10 cellular contexts compared by ENCODE assay signal in genomic region chr9:69186841-69187611, GRCh38. TPM values are rescaled to one million over a fixed set of nuclear protein-coding genes. Genes with fewer than 3 reads are reported as not detected.
DNase-seq lines count a peak whose midpoint lies in the region; ATAC-seq and TF ChIP-seq lines count a peak whose summit lies in the region.
"Had no signal": no experiment of that assay in that cellular context is flagged by ENCODE, and none has a peak within 500 bp of the region (broad histone marks: within the 10 kb centered on the region; RNA-seq: fewer than 3 reads in every experiment).

No MANE protein-coding gene starts in this region.

- no peaks in the 10 kb centered on the region for H3K27me3 ChIP-seq in PC-9 (ENCODE audit: insufficient read depth, low read depth)
- no peaks in the 10 kb centered on the region for H3K27me3 ChIP-seq in endodermal cell (ENCODE audit: control insufficient read depth, insufficient read depth, low read length, poor library complexity, severe bottlenecking)
- H3K27me3 ChIP-seq in lower lobe of right lung (ENCODE audit: low read depth), result no peaks in the 10 kb centered on the region
- no peaks in the 10 kb centered on the region for H3K27me3 ChIP-seq in testis

- peak; percentile 36 to 86 for DNase-seq in PC-9
- DNase-seq in endodermal cell, result no peak
- DNase-seq in lower lobe of right lung, result no peak
- DNase-seq in testis, result no peak
- no peak for DNase-seq in activated CD4-positive, alpha-beta memory T cell treated with anti-CD3 and anti-CD28 coated beads, Interleukin-2, amount 10 ng/mL, durations not matched to agents 7 days and 5 days
- no peak for DNase-seq in activated CD4-positive, alpha-beta T cell treated with anti-CD3 and anti-CD28 coated beads, Interleukin-2, amount 10 ng/mL, durations not matched to agents 7 days and 5 days
- DNase-seq in NCI-H1048 (lab: John Stamatoyannopoulos, UW), result no peak
- DNase-seq: GF-D8 had no signal

- no peaks in the 10 kb centered on the region for H3K9me3 Mint-ChIP-seq in endodermal cell
- H3K9me3 Mint-ChIP-seq in activated CD4-positive, alpha-beta memory T cell treated with anti-CD3 and anti-CD28 coated beads, Interleukin-2, amount 10 ng/mL, durations not matched to agents 7 days and 5 days, result no peaks in the 10 kb centered on the region
- no peaks in the 10 kb centered on the region for H3K9me3 Mint-ChIP-seq in activated CD4-positive, alpha-beta T cell treated with anti-CD3 and anti-CD28 coated beads, Interleukin-2, amount 10 ng/mL, durations not matched to agents 7 days and 5 days
- H3K9me3 Mint-ChIP-seq: memory B cell had no signal

- intact Hi-C loops in PC-9 (cut with micrococcal nuclease; ENCODE audit: unreplicated experiment), result loop anchor here (1.0 kb wide), 1 partner anchor 9 kb away; no protein-coding TSS in a partner anchor
- intact Hi-C loops in lower lobe of right lung (cut with DNase I), result no loop called here
- intact Hi-C loops in testis (cut with DNase I; ENCODE audit: low total_unique reads), result no loop called here

- no peaks in the 10 kb centered on the region for H3K36me3 Mint-ChIP-seq in endodermal cell (ENCODE audit: low read depth)
- peaks cover 22% of the 10 kb centered on the region for H3K36me3 Mint-ChIP-seq in activated CD4-positive, alpha-beta memory T cell treated with anti-CD3 and anti-CD28 coated beads, Interleukin-2, amount 10 ng/mL, durations not matched to agents 7 days and 5 days (ENCODE audit: low read depth)
- H3K36me3 Mint-ChIP-seq in activated CD4-positive, alpha-beta T cell treated with anti-CD3 and anti-CD28 coated beads, Interleukin-2, amount 10 ng/mL, durations not matched to agents 7 days and 5 days (ENCODE audit: low read depth), result peaks cover 5% of the 10 kb centered on the region
- H3K36me3 Mint-ChIP-seq: memory B cell had no signal

- H3K36me3 ChIP-seq in PC-9 (ENCODE audit: low read depth) (peaks cover 8% of the 10 kb centered on the region; the same call in 1 of the 2 replicates), endodermal cell (ENCODE audit: control insufficient read depth, insufficient read depth, low read length) (no peaks in the 10 kb centered on the region), lower lobe of right lung (no peaks in the 10 kb centered on the region), testis (ENCODE audit: low read depth, missing control alignments) (no peaks in the 10 kb centered on the region)

- TF ChIP-seq CTCF in PC-9 (conservative IDR thresholded peaks at IDR 0.05) (no peak), endodermal cell (conservative IDR thresholded peaks at IDR 0.05) (no peak), lower lobe of right lung (IDR thresholded peaks at IDR 0.05) (no peak), testis (IDR thresholded peaks at IDR 0.05) (no peak)

- peaks cover 5% of the 10 kb centered on the region; the same call in 1 of the 2 replicates for H4K20me1 ChIP-seq in PC-9 (ENCODE audit: insufficient read depth)

- H2AFZ ChIP-seq in PC-9, result no peak overlapping the region

- POLR2A ChIA-PET in PC-9 (lab: Charles Lee; ENCODE audit: unreplicated experiment), result interaction anchor here (0.7 to 0.8 kb wide), 2 partner anchors 8 to 815 kb away, joined by 3 to 5 read pairs; no protein-coding TSS in a partner anchor
- POLR2A ChIA-PET in activated CD4-positive, alpha-beta memory T cell treated with anti-CD3 and anti-CD28 coated beads, Interleukin-2, amount 10 ng/mL, durations not matched to agents 7 days and 5 days (lab: Charles Lee), result interaction anchor here (1.2 to 1.8 kb wide), 2 partner anchors 9 to 12 kb away, joined by 3 to 8 read pairs; partner anchors contain the start of gene TJP2
- POLR2A ChIA-PET in activated CD4-positive, alpha-beta T cell treated with anti-CD3 and anti-CD28 coated beads, Interleukin-2, amount 10 ng/mL, durations not matched to agents 7 days and 5 days (lab: Charles Lee), result no interaction called here

- peaks cover 17% of the 10 kb centered on the region for H3F3A ChIP-seq in PC-9 (ENCODE audit: insufficient read depth, low read depth)

- H3K79me2 ChIP-seq in PC-9 (ENCODE audit: low read depth), result peaks cover 91% of the 10 kb centered on the region

- no peak for TF ChIP-seq POLR2A in testis (IDR thresholded peaks at IDR 0.05)

- 92 to 94% methylated on average over 2 to 7 of the region's 7 CpGs for WGBS in endodermal cell (ENCODE audit: insufficient coverage in 1 of 2, insufficient read length in 1 of 2), 2 experiments
- 36 to 57% methylated on average over 7 of the region's 7 CpGs for WGBS in testis, 2 donors

- BruUV-seq in PC-9 (replicated peaks; lab: Mats Ljungman, UMichigan), result no TSS peak

- ATAC-seq in lower lobe of right lung (peak; percentile 39 to 79), GM21737 (IDR thresholded peaks at IDR 0.05; ENCODE audit: unreplicated experiment) (no peak)

- H3K4me1 ChIP-seq in PC-9 (replicated peaks; ENCODE audit: insufficient read depth), result peaks cover 65% of the 10 kb centered on the region
- peaks cover 16% of the 10 kb centered on the region for H3K4me1 ChIP-seq in endodermal cell (ENCODE audit: control insufficient read depth, insufficient read depth, low read length)
- peaks cover 63% of the 10 kb centered on the region for H3K4me1 ChIP-seq in lower lobe of right lung
- H3K4me1 ChIP-seq in testis, result peaks cover 38% of the 10 kb centered on the region

- H3K4me3 Mint-ChIP-seq in endodermal cell, result no peak overlapping the region
- H3K4me3 Mint-ChIP-seq in activated CD4-positive, alpha-beta memory T cell treated with anti-CD3 and anti-CD28 coated beads, Interleukin-2, amount 10 ng/mL, durations not matched to agents 7 days and 5 days, result no peak overlapping the region
- H3K4me3 Mint-ChIP-seq in activated CD4-positive, alpha-beta T cell treated with anti-CD3 and anti-CD28 coated beads, Interleukin-2, amount 10 ng/mL, durations not matched to agents 7 days and 5 days, result no peak overlapping the region
- H3K4me3 Mint-ChIP-seq: memory B cell had no signal

- no peaks in the 10 kb centered on the region for H3K27me3 Mint-ChIP-seq in endodermal cell (ENCODE audit: insufficient read depth)
- H3K27me3 Mint-ChIP-seq in activated CD4-positive, alpha-beta memory T cell treated with anti-CD3 and anti-CD28 coated beads, Interleukin-2, amount 10 ng/mL, durations not matched to agents 7 days and 5 days, result no peaks in the 10 kb centered on the region
- no peaks in the 10 kb centered on the region for H3K27me3 Mint-ChIP-seq in activated CD4-positive, alpha-beta T cell treated with anti-CD3 and anti-CD28 coated beads, Interleukin-2, amount 10 ng/mL, durations not matched to agents 7 days and 5 days
- H3K27me3 Mint-ChIP-seq: memory B cell had no signal

- H3K27ac Mint-ChIP-seq in endodermal cell, result peak overlapping the region; percentile 31
- H3K27ac Mint-ChIP-seq in activated CD4-positive, alpha-beta memory T cell treated with anti-CD3 and anti-CD28 coated beads, Interleukin-2, amount 10 ng/mL, durations not matched to agents 7 days and 5 days, result no peak overlapping the region
- no peak overlapping the region for H3K27ac Mint-ChIP-seq in activated CD4-positive, alpha-beta T cell treated with anti-CD3 and anti-CD28 coated beads, Interleukin-2, amount 10 ng/mL, durations not matched to agents 7 days and 5 days
- H3K27ac Mint-ChIP-seq: memory B cell had no signal

- H3K4me2 ChIP-seq in PC-9, result peak overlapping the region; percentile 84

- H3K4me3 ChIP-seq in PC-9, result peak overlapping the region; percentile 38
- H3K4me3 ChIP-seq in endodermal cell (ENCODE audit: low read length), result no peak overlapping the region
- H3K4me3 ChIP-seq in lower lobe of right lung, result no peak overlapping the region
- H3K4me3 ChIP-seq in testis, result no peak overlapping the region

- no peak overlapping the region for H3K9ac ChIP-seq in endodermal cell (ENCODE audit: extremely low read depth, low read length, poor library complexity, severe bottlenecking)

- H3K9me2 ChIP-seq in PC-9 (ENCODE audit: insufficient read depth), result no peaks in the 10 kb centered on the region

- H3K9me3 ChIP-seq in PC-9 (ENCODE audit: insufficient read depth, low read depth), result no peaks in the 10 kb centered on the region
- H3K9me3 ChIP-seq in endodermal cell (ENCODE audit: control insufficient read depth, low read length), result no peaks in the 10 kb centered on the region
- no peaks in the 10 kb centered on the region for H3K9me3 ChIP-seq in lower lobe of right lung
- no peaks in the 10 kb centered on the region for H3K9me3 ChIP-seq in testis

- peaks cover 51% of the 10 kb centered on the region for H3K4me1 Mint-ChIP-seq in endodermal cell
- peaks cover 43% of the 10 kb centered on the region for H3K4me1 Mint-ChIP-seq in activated CD4-positive, alpha-beta memory T cell treated with anti-CD3 and anti-CD28 coated beads, Interleukin-2, amount 10 ng/mL, durations not matched to agents 7 days and 5 days
- peaks cover 24% of the 10 kb centered on the region for H3K4me1 Mint-ChIP-seq in activated CD4-positive, alpha-beta T cell treated with anti-CD3 and anti-CD28 coated beads, Interleukin-2, amount 10 ng/mL, durations not matched to agents 7 days and 5 days

- peak overlapping the region; percentile 89 for H3K27ac ChIP-seq in PC-9
- H3K27ac ChIP-seq in endodermal cell (ENCODE audit: low read depth, low read length), result no peak overlapping the region
- peak overlapping the region; percentile 63 for H3K27ac ChIP-seq in lower lobe of right lung
- peak overlapping the region; percentile 82 for H3K27ac ChIP-seq in testis

- CTCF ChIA-PET in PC-9 (lab: Charles Lee), result interaction anchor here (0.5 to 1.6 kb wide), 3 partner anchors 8 to 563 kb away, joined by 3 to 19 read pairs (median 3); no protein-coding TSS in a partner anchor
- CTCF ChIA-PET in activated CD4-positive, alpha-beta memory T cell treated with anti-CD3 and anti-CD28 coated beads, Interleukin-2, amount 10 ng/mL, durations not matched to agents 7 days and 5 days (lab: Charles Lee), result interaction anchor here (0.8 to 2.6 kb wide), 4 partner anchors 9 to 151 kb away, joined by 3 to 9 read pairs (median 4); partner anchors contain the start of gene FXN
- CTCF ChIA-PET in activated CD4-positive, alpha-beta T cell treated with anti-CD3 and anti-CD28 coated beads, Interleukin-2, amount 10 ng/mL, durations not matched to agents 7 days and 5 days (lab: Charles Lee), result interaction anchor here (0.6 to 1.7 kb wide), 3 partner anchors 29 to 142 kb away, joined by 3 to 4 read pairs (median 3); no protein-coding TSS in a partner anchor

RNA-seq across cellular contexts. Expression of gene TJP2, which starts 12.9 kb away (rescaled TPM):
- total RNA-seq in PC-9 (2021) (120 and 143 TPM in 2 replicates), endodermal cell (10 to 100 TPM; 45.1 to 53.0 TPM), lower lobe of right lung (124 TPM), testis (100 to 1,000 TPM; 148 to 168 TPM)
- 25.6 TPM for polyA plus RNA-seq in endodermal cell (2013, experiment 1 of 2)
- polyA plus RNA-seq in endodermal cell (2013, experiment 2 of 2), result 21.9 TPM
- polyA plus RNA-seq in testis (ENCODE audit: insufficient read depth, low read depth, low replicate concordance), result 108 TPM
- total RNA-seq in activated CD4-positive, alpha-beta memory T cell treated with anti-CD3 and anti-CD28 coated beads, Interleukin-2, amount 10 ng/mL, durations not matched to agents 7 days and 5 days, result 10 to 100 TPM; 37.2 to 37.9 TPM
- 10 to 100 TPM; 21.4 to 24.5 TPM for total RNA-seq in activated CD4-positive, alpha-beta T cell treated with anti-CD3 and anti-CD28 coated beads, Interleukin-2, amount 10 ng/mL, durations not matched to agents 7 days and 5 days

Comparison
In these comparisons a context has a peak if more than half of its experiments do, and no peak if none do; other contexts are left out.
1. DNase-seq: peak in PC-9 (2 of 2); none in endodermal cell (single experiment), lower lobe of right lung (single experiment), testis (single experiment), activated CD4-positive, alpha-beta memory T cell treated with anti-CD3 and anti-CD28 coated beads, Interleukin-2, amount 10 ng/mL, durations not matched to agents 7 days and 5 days (single experiment), activated CD4-positive, alpha-beta T cell treated with anti-CD3 and anti-CD28 coated beads, Interleukin-2, amount 10 ng/mL, durations not matched to agents 7 days and 5 days (single experiment) and NCI-H1048 (single experiment).